Comparison of ENCODE assay signal across 22 cellular contexts in genomic region chr6:71665931-71666330, GRCh38.
"Had no signal": no experiment of that assay in that cellular context is flagged by ENCODE, and none has a peak within 500 bp of the region (broad histone marks: within the 10 kb centered on the region; RNA-seq: fewer than 3 reads in every experiment).

No MANE protein-coding gene starts in this region.

- DNase-seq: cortex of kidney; effector memory CD4-positive, alpha-beta T cell; foreskin melanocyte; head of caudate nucleus; left colon; left ventricle myocardium superior; mesendoderm; naive thymus-derived CD4-positive, alpha-beta T cell; nephron progenitor cell; right lobe of liver; spleen; stimulated activated CD4-positive, alpha-beta T cell treated with anti-CD3 and anti-CD28 coated beads, Interleukin-15, amount 100 ng/mL, for 24 hours; stimulated activated CD4-positive, alpha-beta T cell treated with anti-CD3 and anti-CD28 coated beads, Interleukin-1b, Interleukin-23, amount 100 ng/mL, for 48 hours; stimulated activated CD4-positive, alpha-beta T cell treated with anti-CD3 and anti-CD28 coated beads, Interleukin-4, amount 100 ng/mL, for 24 hours; testis; transverse colon had no signal

- H3K27ac Mint-ChIP-seq: naive thymus-derived CD4-positive, alpha-beta T cell; nephron progenitor cell; stimulated activated memory B cell treated with anti-CD40 and anti-IgM and Interleukin-4, amounts not matched to agents 10 μg/mL and 1 μg/mL and 100 μg/mL, for 72 hours; stimulated activated naive CD8-positive, alpha-beta T cell treated with anti-CD3 and anti-CD28 coated beads, Interleukin-15, Interleukin-2, amounts not matched to agents 100 ng/mL and 50 ng/mL, for 24 hours had no signal

- H3K9me3 ChIP-seq: prostate gland, right lobe of liver, spleen, testis, transverse colon had no signal

- ATAC-seq: esophagus mucosa; left colon; left ventricle myocardium superior; naive thymus-derived CD4-positive, alpha-beta T cell; right lobe of liver; stimulated activated memory B cell treated with anti-CD40 and anti-IgM and Interleukin-4, amounts not matched to agents 10 μg/mL and 1 μg/mL and 100 μg/mL, for 72 hours had no signal

- H3K9me3 Mint-ChIP-seq: stimulated activated memory B cell treated with anti-CD40 and anti-IgM and Interleukin-4, amounts not matched to agents 10 μg/mL and 1 μg/mL and 100 μg/mL, for 72 hours had no signal

- H3K4me3 Mint-ChIP-seq: naive thymus-derived CD4-positive, alpha-beta T cell; nephron progenitor cell; stimulated activated memory B cell treated with anti-CD40 and anti-IgM and Interleukin-4, amounts not matched to agents 10 μg/mL and 1 μg/mL and 100 μg/mL, for 72 hours; stimulated activated naive CD8-positive, alpha-beta T cell treated with anti-CD3 and anti-CD28 coated beads, Interleukin-15, Interleukin-2, amounts not matched to agents 100 ng/mL and 50 ng/mL, for 24 hours had no signal

- H3K4me3 ChIP-seq: hepatocyte, prostate gland, right lobe of liver, spleen, testis, transverse colon had no signal

- H3K4me1 Mint-ChIP-seq: naive thymus-derived CD4-positive, alpha-beta T cell; stimulated activated memory B cell treated with anti-CD40 and anti-IgM and Interleukin-4, amounts not matched to agents 10 μg/mL and 1 μg/mL and 100 μg/mL, for 72 hours had no signal

- H3K36me3 Mint-ChIP-seq: naive thymus-derived CD4-positive, alpha-beta T cell; stimulated activated memory B cell treated with anti-CD40 and anti-IgM and Interleukin-4, amounts not matched to agents 10 μg/mL and 1 μg/mL and 100 μg/mL, for 72 hours had no signal

- H3K27me3 ChIP-seq: hepatocyte, right lobe of liver, spleen, testis, transverse colon had no signal

- H3K4me1 ChIP-seq: parathyroid adenoma, prostate gland, right lobe of liver, spleen, testis, transverse colon had no signal

- H3K36me3 ChIP-seq: prostate gland, right lobe of liver, spleen, transverse colon had no signal

- H3K27ac ChIP-seq: hepatocyte, parathyroid adenoma, prostate gland, right lobe of liver, spleen, testis, transverse colon had no signal

- H3K27me3 Mint-ChIP-seq: naive thymus-derived CD4-positive, alpha-beta T cell; stimulated activated memory B cell treated with anti-CD40 and anti-IgM and Interleukin-4, amounts not matched to agents 10 μg/mL and 1 μg/mL and 100 μg/mL, for 72 hours; stimulated activated naive CD8-positive, alpha-beta T cell treated with anti-CD3 and anti-CD28 coated beads, Interleukin-15, Interleukin-2, amounts not matched to agents 100 ng/mL and 50 ng/mL, for 24 hours had no signal
